ENCODE assay signal across 14 cellular contexts in genomic region chr18:7464245-7464966, GRCh38.
DNase-seq lines count a peak whose midpoint lies in the region; ATAC-seq and TF ChIP-seq lines count a peak whose summit lies in the region.
"Had no signal": no experiment of that assay in that cellular context is flagged by ENCODE, and none has a peak within 500 bp of the region (broad histone marks: within the 10 kb centered on the region; RNA-seq: fewer than 3 reads in every experiment).

No MANE protein-coding gene starts in this region.

- H3K4me3 ChIP-seq in PC-3 (ENCODE audit: low read length) (no peak overlapping the region), heart left ventricle (no peak overlapping the region), lower lobe of right lung (no peak overlapping the region), thyroid gland (replicated peaks in 1 of 3) (no peak overlapping the region), BE2C (ENCODE audit: low read depth, low read length) (no peak overlapping the region)

- no peak overlapping the region for H3K9ac ChIP-seq in PC-3 (ENCODE audit: low read length)

- no peaks in the 10 kb centered on the region for H3K4me1 ChIP-seq in PC-3 (ENCODE audit: insufficient read depth, low read length)
- peaks cover 0 to 42% (median 14%) of the 10 kb centered on the region in 12 donors for H3K4me1 ChIP-seq in heart left ventricle
- no peaks in the 10 kb centered on the region for H3K4me1 ChIP-seq in lower lobe of right lung
- H3K4me1 ChIP-seq in thyroid gland, result peaks cover 6 to 11% of the 10 kb centered on the region in 2 donors
- no peaks in the 10 kb centered on the region for H3K4me1 ChIP-seq in BE2C

- POLR2A ChIA-PET in PC-3 (lab: Charles Lee; ENCODE audit: unreplicated experiment), result no interaction called here

- intact Hi-C loops in PC-3 (cut with micrococcal nuclease), result no loop called here
- intact Hi-C loops in heart left ventricle (cut with DNase I), result loop anchor here in 1 of 10 donors (5.0 to 10.0 kb wide), 2 partner anchors 103 to 190 kb away; partner anchors contain the start of gene PTPRM
- intact Hi-C loops in lower lobe of right lung (cut with DNase I), result no loop called here
- intact Hi-C loops in thyroid gland (cut with DNase I), result no loop called here
- intact Hi-C loops in head of caudate nucleus (cut with DNase I), result no loop called here

- H3K27me3 ChIP-seq in PC-3 (ENCODE audit: low read length), result peaks cover 50% of the 10 kb centered on the region
- H3K27me3 ChIP-seq in heart left ventricle, result no peaks in the 10 kb centered on the region
- no peaks in the 10 kb centered on the region for H3K27me3 ChIP-seq in lower lobe of right lung (ENCODE audit: low read depth)
- H3K27me3 ChIP-seq in thyroid gland, result no peaks in the 10 kb centered on the region
- H3K27me3 ChIP-seq in BE2C, result no peaks in the 10 kb centered on the region

- no peak for ATAC-seq in PC-3
- peak; percentile 83 to 95 (median 93) for ATAC-seq in heart left ventricle
- peak; percentile 50 to 67 for ATAC-seq in lower lobe of right lung

- no peak overlapping the region for H3K4me2 ChIP-seq in PC-3 (ENCODE audit: low read length)

- no peaks in the 10 kb centered on the region for H3K79me2 ChIP-seq in PC-3 (ENCODE audit: low read length)

- no TSS peak for BruUV-seq in PC-3 (replicated peaks; lab: Mats Ljungman, UMichigan)

- WGBS in heart left ventricle, 4 donors, result 53 to 58% (median 55%) methylated on average over 1 of the region's 1 CpG
- WGBS in thyroid gland, 2 donors, result 25 to 41% methylated on average over 1 of the region's 1 CpG

- H3K36me3 ChIP-seq in PC-3 (ENCODE audit: low read depth, low read length), result no peaks in the 10 kb centered on the region
- H3K36me3 ChIP-seq in heart left ventricle, result no peaks in the 10 kb centered on the region
- no peaks in the 10 kb centered on the region for H3K36me3 ChIP-seq in lower lobe of right lung
- H3K36me3 ChIP-seq in thyroid gland, result no peaks in the 10 kb centered on the region
- no peaks in the 10 kb centered on the region for H3K36me3 ChIP-seq in BE2C

- CTCF ChIA-PET in PC-3 (lab: Charles Lee), result no interaction called here

- DNase-seq in PC-3, result peak; percentile 7
- peak in 4 of 5 donors; percentile 39 to 72 (median 58) for DNase-seq in heart left ventricle
- no peak for DNase-seq in lower lobe of right lung
- peak; percentile 31 to 57 for DNase-seq in thyroid gland
- no peak for DNase-seq in BE2C
- DNase-seq in head of caudate nucleus, result no peak
- DNase-seq in mesenteric fat pad (ENCODE audit: low spot score), result no peak
- DNase-seq: DMS 273 treated with DMSO at 0.1 percent for 48 hours, EL, GOT3, NCI-H1436 treated with DMSO at 0.1 percent for 48 hours, NCI-H2029 treated with DMSO at 0.1 percent for 48 hours, NCI-H2171 treated with DMSO at 0.1 percent for 48 hours, NCI-H446 treated with DMSO at 0.1 percent for 48 hours had no signal

- H3K9me2 ChIP-seq in PC-3 (replicated peaks; ENCODE audit: low read length), result no peaks in the 10 kb centered on the region

- no peak overlapping the region for H3K27ac ChIP-seq in PC-3 (ENCODE audit: low read length)
- peak overlapping the region; percentile 15 to 86 (median 74) for H3K27ac ChIP-seq in heart left ventricle
- no peak overlapping the region for H3K27ac ChIP-seq in lower lobe of right lung
- no peak overlapping the region for H3K27ac ChIP-seq in thyroid gland

- TF ChIP-seq POLR2A in heart left ventricle (IDR thresholded peaks at IDR 0.05) (no peak), thyroid gland (IDR thresholded peaks at IDR 0.05) (no peak)

- no peaks in the 10 kb centered on the region for H4K20me1 ChIP-seq in PC-3 (ENCODE audit: low read length)

- H2AFZ ChIP-seq in PC-3 (ENCODE audit: low read length), result no peak overlapping the region

- no peaks in the 10 kb centered on the region for H3F3A ChIP-seq in PC-3 (ENCODE audit: low read length, unreplicated experiment)

- no peak for TF ChIP-seq CTCF in PC-3 (conservative IDR thresholded peaks at IDR 0.05; ENCODE audit: low read depth, low read length)
- no peak for TF ChIP-seq CTCF in heart left ventricle (IDR thresholded peaks at IDR 0.05)
- no peak for TF ChIP-seq CTCF in lower lobe of right lung (IDR thresholded peaks at IDR 0.05)
- TF ChIP-seq CTCF in thyroid gland (IDR thresholded peaks at IDR 0.05), result no peak
- TF ChIP-seq CTCF in BE2C (IDR thresholded peaks at IDR 0.05; ENCODE audit: low read depth, low read length), result no peak

- H3K9me3 ChIP-seq in PC-3 (ENCODE audit: low read length), result no peaks in the 10 kb centered on the region
- H3K9me3 ChIP-seq in heart left ventricle, result no peaks in the 10 kb centered on the region
- H3K9me3 ChIP-seq in lower lobe of right lung, result no peaks in the 10 kb centered on the region
- H3K9me3 ChIP-seq in thyroid gland, result no peaks in the 10 kb centered on the region
- H3K9me3 ChIP-seq in BE2C, result no peaks in the 10 kb centered on the region

Comparison
In these comparisons a context has a peak if more than half of its experiments do, and no peak if none do; other contexts are left out.
1. DNase-seq: peak in PC-3 (single experiment), heart left ventricle (4 of 5) and thyroid gland (2 of 2); none in lower lobe of right lung (single experiment), BE2C (single experiment), head of caudate nucleus (0 of 42) and mesenteric fat pad (single experiment).
2. H3K27ac ChIP-seq: peak in heart left ventricle (12 of 12); none in PC-3 (single experiment), lower lobe of right lung (single experiment) and thyroid gland (0 of 3).